Comparison of ENCODE assay signal across 15 cellular contexts in genomic region chr10:88433551-88434186, GRCh38.
"Had no signal": no experiment of that assay in that cellular context is flagged by ENCODE, and none has a peak within 500 bp of the region (broad histone marks: within the 10 kb centered on the region; RNA-seq: fewer than 3 reads in every experiment).

No MANE protein-coding gene starts in this region.

- FAIRE-seq: colon, islet of Langerhans, small intestine, urothelium cell line had no signal

- H3K9me3 ChIP-seq: gastrocnemius medialis, heart right ventricle had no signal

- ATAC-seq: effector memory CD8-positive, alpha-beta T cell had no signal

- DNase-seq: effector memory CD8-positive, alpha-beta T cell; gastrocnemius medialis; heart right ventricle; hypothalamus; mesendoderm; naive B cell; occipital lobe; psoas muscle; small intestine; stimulated activated CD4-positive, alpha-beta T cell treated with anti-CD3 and anti-CD28 coated beads, Interleukin-12 subunit alpha, Interleukin-12 subunit beta, amount 100 ng/mL, for 4 hours; stimulated activated naive CD4-positive, alpha-beta T cell treated with Interleukin-2 at 50 U/mL for 16 hours; trophoblast cell had no signal

- H3K27ac ChIP-seq: gastrocnemius medialis, heart right ventricle, psoas muscle had no signal

- H3K27me3 ChIP-seq: gastrocnemius medialis, heart right ventricle had no signal

- H3K4me3 ChIP-seq: gastrocnemius medialis, heart right ventricle, psoas muscle had no signal

- H3K36me3 ChIP-seq: gastrocnemius medialis, heart right ventricle had no signal
